Comparison of ENCODE assay signal across 30 cellular contexts in the genomic region with DNA sequence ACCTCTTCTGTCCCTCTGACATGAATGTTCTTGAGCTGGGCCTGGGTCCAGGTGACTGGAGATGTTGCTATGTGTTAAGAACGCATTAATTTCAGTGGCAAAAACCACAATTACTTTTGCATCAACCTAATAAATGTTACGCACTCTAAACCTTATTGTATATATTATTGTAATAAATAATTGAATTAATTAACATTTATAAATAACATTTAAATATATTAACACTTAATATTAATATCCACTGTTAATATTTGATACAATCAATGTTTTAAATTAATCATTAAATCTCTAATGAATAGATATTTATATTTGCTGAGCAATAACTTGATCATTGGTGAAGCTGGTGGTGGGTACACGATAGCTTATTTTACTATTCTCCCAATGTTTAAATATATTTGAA.
"Had no signal": no experiment of that assay in that cellular context is flagged by ENCODE, and none has a peak within 500 bp of the region (broad histone marks: within the 10 kb centered on the region; RNA-seq: fewer than 3 reads in every experiment).

No MANE protein-coding gene starts in this region.

- H3K4me1 Mint-ChIP-seq: activated B cell treated with CpG ODN at 0.5 μM for 24 hours; activated T-helper 17 cell treated with anti-CD3 and anti-CD28 coated beads, Interleukin-2, amount 50 U/mL, for 72 hours had no signal

- ATAC-seq: activated CD4-positive, CD25-positive, alpha-beta regulatory T cell treated with anti-CD3 and anti-CD28 coated beads, Interleukin-2, amount 50 U/mL, for 24 hours; activated CD8-positive, alpha-beta T cell treated with anti-CD3 and anti-CD28 coated beads for 36 hours; activated T-cell treated with anti-CD3 and anti-CD28 coated beads, Interleukin-2, amount 50 U/mL, for 4 hours; activated T-helper 17 cell treated with anti-CD3 and anti-CD28 coated beads, Interleukin-2, amount 50 U/mL, for 72 hours; effector memory CD8-positive, alpha-beta T cell; heart left ventricle had no signal

- H3K27ac ChIP-seq: brain microvascular endothelial cell, epithelial cell of prostate, esophagus squamous epithelium, heart left ventricle, VCaP had no signal

- DNase-seq: activated B cell treated with CpG ODN at 0.5 μM for 24 hours; activated CD4-positive, alpha-beta T cell treated with anti-CD3 and anti-CD28 coated beads for 48 hours; activated CD4-positive, alpha-beta T cell treated with anti-CD3 and anti-CD28 coated beads, Interleukin-2, amount 50 U/mL, for 1 hour; activated CD4-positive, alpha-beta T cell treated with anti-CD3 and anti-CD28 coated beads, Interleukin-2, amount 50 U/mL, for 48 hours; activated CD8-positive, alpha-beta memory T cell treated with anti-CD3 and anti-CD28 coated beads for 24 hours; activated CD8-positive, alpha-beta T cell treated with anti-CD3 and anti-CD28 coated beads for 36 hours; activated effector memory CD4-positive, alpha-beta T cell treated with Interleukin-2 at 50 U/mL for 16 hours; activated gamma-delta T cell treated with Interleukin-2 at 50 U/mL for 16 hours; activated naive CD4-positive, alpha-beta T cell treated with anti-CD3 and anti-CD28 coated beads, Interleukin-2, amount 50 U/mL, for 16 hours; activated naive CD4-positive, alpha-beta T cell treated with Interleukin-2 at 50 U/mL for 16 hours; activated T-cell treated with anti-CD3 and anti-CD28 coated beads, Interleukin-2, amount 50 U/mL, for 4 hours; amniotic stem cell; brain microvascular endothelial cell; cortex of kidney; dermis blood vessel endothelial cell; effector CD4-positive, alpha-beta T cell; effector memory CD8-positive, alpha-beta T cell; esophagus squamous epithelium; foreskin melanocyte; heart left ventricle; T-helper 2 cell had no signal

- H3K36me3 Mint-ChIP-seq: activated naive CD8-positive, alpha-beta T cell had no signal

- FAIRE-seq: astrocyte, bronchial epithelial cell, colon, endothelial cell of umbilical vein had no signal

- H3K27ac Mint-ChIP-seq: activated B cell treated with CpG ODN at 0.5 μM for 24 hours; activated CD8-positive, alpha-beta T cell treated with anti-CD3 and anti-CD28 coated beads for 36 hours; activated naive CD8-positive, alpha-beta T cell; activated T-helper 17 cell treated with anti-CD3 and anti-CD28 coated beads, Interleukin-2, amount 50 U/mL, for 72 hours; effector memory CD8-positive, alpha-beta T cell had no signal

- H3K4me3 Mint-ChIP-seq: activated B cell treated with CpG ODN at 0.5 μM for 24 hours; activated CD8-positive, alpha-beta T cell treated with anti-CD3 and anti-CD28 coated beads for 36 hours; activated naive CD8-positive, alpha-beta T cell; activated T-cell treated with anti-CD3 and anti-CD28 coated beads, Interleukin-2, amount 50 U/mL, for 4 hours; activated T-helper 17 cell treated with anti-CD3 and anti-CD28 coated beads, Interleukin-2, amount 50 U/mL, for 72 hours; effector memory CD8-positive, alpha-beta T cell had no signal
